In the genomic region with DNA sequence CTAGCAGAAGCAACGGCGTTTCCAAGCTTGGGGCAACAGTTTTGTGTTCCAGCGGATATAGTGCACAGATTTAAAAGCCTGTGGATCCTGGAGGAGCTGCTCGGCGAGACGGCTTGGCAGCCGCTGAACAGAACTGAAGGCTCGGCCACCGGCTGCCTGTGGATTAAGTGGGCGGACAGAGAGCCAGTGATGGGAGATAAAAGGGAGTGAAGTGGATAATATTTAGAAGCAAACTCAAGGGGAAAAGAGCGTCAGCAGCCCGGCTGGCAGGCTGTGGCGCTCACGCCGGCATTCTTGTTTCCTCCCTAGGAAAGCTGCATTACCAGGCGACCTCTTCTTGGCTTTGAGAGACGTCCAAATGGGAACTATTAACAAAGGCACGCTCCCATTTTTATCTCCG, we compare ENCODE assay signal across 17 cellular contexts. TPM values are rescaled to one million over a fixed set of nuclear protein-coding genes. Genes with fewer than 3 reads are reported as not detected.
DNase-seq lines count a peak whose midpoint lies in the region; ATAC-seq and TF ChIP-seq lines count a peak whose summit lies in the region.
"Had no signal": no experiment of that assay in that cellular context is flagged by ENCODE, and none has a peak within 500 bp of the region (broad histone marks: within the 10 kb centered on the region; RNA-seq: fewer than 3 reads in every experiment).

No MANE protein-coding gene starts in this region.

- H3K9me3 Mint-ChIP-seq in nephron, result no peaks in the 10 kb centered on the region
- H3K9me3 Mint-ChIP-seq in stimulated activated memory B cell treated with anti-CD40 and anti-IgM and Interleukin-4, amounts not matched to agents 10 μg/mL and 1 μg/mL and 100 μg/mL, for 72 hours, result no peaks in the 10 kb centered on the region
- no peaks in the 10 kb centered on the region for H3K9me3 Mint-ChIP-seq in activated CD8-positive, alpha-beta memory T cell treated with anti-CD3 and anti-CD28 coated beads, Interleukin-2, amount 10 ng/mL, durations not matched to agents 7 days and 5 days (ENCODE audit: low read depth)
- H3K9me3 Mint-ChIP-seq: activated naive CD8-positive, alpha-beta T cell treated with anti-CD3 and anti-CD28 coated beads for 36 hours; T-helper 2 cell treated with Interferon-gamma antibody and Interleukin-4, amounts not matched to agents 5 μg/mL and 100 μg/mL, for 36 hours had no signal

- no peak for TF ChIP-seq CTCF in fibroblast of the aortic adventitia (IDR thresholded peaks at IDR 0.05; ENCODE audit: insufficient read depth, low read length)
- TF ChIP-seq CTCF in nephron (IDR thresholded peaks at IDR 0.05; ENCODE audit: unreplicated experiment in 3 of 3), result no peak
- TF ChIP-seq CTCF in vagina (IDR thresholded peaks at IDR 0.05), result no peak

- H3K36me3 Mint-ChIP-seq in nephron (ENCODE audit: low read depth), result peaks cover 63% of the 10 kb centered on the region
- no peaks in the 10 kb centered on the region for H3K36me3 Mint-ChIP-seq in stimulated activated memory B cell treated with anti-CD40 and anti-IgM and Interleukin-4, amounts not matched to agents 10 μg/mL and 1 μg/mL and 100 μg/mL, for 72 hours
- no peaks in the 10 kb centered on the region for H3K36me3 Mint-ChIP-seq in activated CD8-positive, alpha-beta memory T cell treated with anti-CD3 and anti-CD28 coated beads, Interleukin-2, amount 10 ng/mL, durations not matched to agents 7 days and 5 days
- no peaks in the 10 kb centered on the region for H3K36me3 Mint-ChIP-seq in T-helper 17 cell (ENCODE audit: low read depth)
- H3K36me3 Mint-ChIP-seq: activated naive CD8-positive, alpha-beta T cell treated with anti-CD3 and anti-CD28 coated beads for 36 hours had no signal

- no peak for TF ChIP-seq POLR2A in vagina (IDR thresholded peaks at IDR 0.05)

- peaks cover 59% of the 10 kb centered on the region for H3K4me1 Mint-ChIP-seq in nephron
- peaks cover 6% of the 10 kb centered on the region for H3K4me1 Mint-ChIP-seq in stimulated activated memory B cell treated with anti-CD40 and anti-IgM and Interleukin-4, amounts not matched to agents 10 μg/mL and 1 μg/mL and 100 μg/mL, for 72 hours
- H3K4me1 Mint-ChIP-seq in activated CD8-positive, alpha-beta memory T cell treated with anti-CD3 and anti-CD28 coated beads, Interleukin-2, amount 10 ng/mL, durations not matched to agents 7 days and 5 days, result no peaks in the 10 kb centered on the region
- peaks cover 3% of the 10 kb centered on the region for H3K4me1 Mint-ChIP-seq in T-helper 17 cell

- H3K27me3 ChIP-seq in vagina, result no peaks in the 10 kb centered on the region

- H3K36me3 ChIP-seq in vagina, result no peaks in the 10 kb centered on the region

- H3K4me3 Mint-ChIP-seq in nephron, result peak overlapping the region; percentile 10 to 43 (median 29)
- H3K4me3 Mint-ChIP-seq in stimulated activated memory B cell treated with anti-CD40 and anti-IgM and Interleukin-4, amounts not matched to agents 10 μg/mL and 1 μg/mL and 100 μg/mL, for 72 hours, result no peak overlapping the region
- no peak overlapping the region for H3K4me3 Mint-ChIP-seq in activated CD8-positive, alpha-beta memory T cell treated with anti-CD3 and anti-CD28 coated beads, Interleukin-2, amount 10 ng/mL, durations not matched to agents 7 days and 5 days
- no peak overlapping the region for H3K4me3 Mint-ChIP-seq in T-helper 17 cell
- H3K4me3 Mint-ChIP-seq: activated naive CD8-positive, alpha-beta T cell treated with anti-CD3 and anti-CD28 coated beads for 36 hours; T-helper 2 cell treated with Interferon-gamma antibody and Interleukin-4, amounts not matched to agents 5 μg/mL and 100 μg/mL, for 36 hours had no signal

- DNase-seq in NCI-H1092 treated with DMSO at 0.1 percent for 48 hours (lab: John Stamatoyannopoulos, UW) (peak; percentile 52), NCI-H1092 (lab: John Stamatoyannopoulos, UW) (no peak), fibroblast of the aortic adventitia (ENCODE audit: low read depth) (peak; percentile 50), vagina (ENCODE audit: extremely low spot score in 2 of 2) (peak in 1 of 2 donors; percentile 95), T-helper 17 cell (no peak)
- no peak for DNase-seq in activated CD8-positive, alpha-beta memory T cell treated with anti-CD3 and anti-CD28 coated beads, Interleukin-2, amount 10 ng/mL, durations not matched to agents 7 days and 5 days
- DNase-seq: activated naive CD8-positive, alpha-beta T cell treated with anti-CD3 and anti-CD28 coated beads for 36 hours; Calu3; NCI-H187; stimulated activated CD4-positive, alpha-beta T cell treated with anti-CD3 and anti-CD28 coated beads, Interleukin-12 subunit alpha, Interleukin-12 subunit beta, amount 100 ng/mL, for 4 hours; stimulated activated CD8-positive, alpha-beta memory T cell treated with anti-CD3 and anti-CD28 coated beads, Interleukin-4, amount 100 ng/mL, for 48 hours had no signal

- ATAC-seq in stimulated activated memory B cell treated with anti-CD40 and anti-IgM and Interleukin-4, amounts not matched to agents 10 μg/mL and 1 μg/mL and 100 μg/mL, for 72 hours, result no peak
- no peak for ATAC-seq in activated CD8-positive, alpha-beta memory T cell treated with anti-CD3 and anti-CD28 coated beads, Interleukin-2, amount 10 ng/mL, durations not matched to agents 7 days and 5 days
- no peak for ATAC-seq in T-helper 17 cell
- ATAC-seq: HepG2 had no signal

- H3K27ac Mint-ChIP-seq in nephron (peak overlapping the region; percentile 63 to 82 (median 71)), T-helper 17 cell (no peak overlapping the region)
- no peak overlapping the region for H3K27ac Mint-ChIP-seq in stimulated activated memory B cell treated with anti-CD40 and anti-IgM and Interleukin-4, amounts not matched to agents 10 μg/mL and 1 μg/mL and 100 μg/mL, for 72 hours
- H3K27ac Mint-ChIP-seq in activated CD8-positive, alpha-beta memory T cell treated with anti-CD3 and anti-CD28 coated beads, Interleukin-2, amount 10 ng/mL, durations not matched to agents 7 days and 5 days, result no peak overlapping the region
- H3K27ac Mint-ChIP-seq: activated naive CD8-positive, alpha-beta T cell treated with anti-CD3 and anti-CD28 coated beads for 36 hours; T-helper 2 cell treated with Interferon-gamma antibody and Interleukin-4, amounts not matched to agents 5 μg/mL and 100 μg/mL, for 36 hours had no signal

- H3K9me3 ChIP-seq in vagina, result no peaks in the 10 kb centered on the region
- H3K9me3 ChIP-seq in T-helper 17 cell (ENCODE audit: control insufficient read depth, low read length, poor library complexity, severe bottlenecking), result no peaks in the 10 kb centered on the region

- intact Hi-C loops in vagina (cut with DNase I), result no loop called here

- H3K27ac ChIP-seq in vagina, result peak overlapping the region; percentile 31
- H3K27ac ChIP-seq: 22Rv1 had no signal

- CTCF ChIA-PET in activated CD8-positive, alpha-beta memory T cell treated with anti-CD3 and anti-CD28 coated beads, Interleukin-2, amount 10 ng/mL, durations not matched to agents 7 days and 5 days (lab: Charles Lee), result no interaction called here

- H3K4me3 ChIP-seq in fibroblast of the aortic adventitia (ENCODE audit: low read depth, low read length) (no peak overlapping the region), vagina (peak overlapping the region; percentile 15 to 26)

- peaks cover 25% of the 10 kb centered on the region for H3K4me1 ChIP-seq in vagina

- peaks cover 72% of the 10 kb centered on the region for H3K27me3 Mint-ChIP-seq in nephron (ENCODE audit: low read depth)
- H3K27me3 Mint-ChIP-seq in stimulated activated memory B cell treated with anti-CD40 and anti-IgM and Interleukin-4, amounts not matched to agents 10 μg/mL and 1 μg/mL and 100 μg/mL, for 72 hours, result peaks cover 44% of the 10 kb centered on the region
- peaks cover 63% of the 10 kb centered on the region for H3K27me3 Mint-ChIP-seq in activated CD8-positive, alpha-beta memory T cell treated with anti-CD3 and anti-CD28 coated beads, Interleukin-2, amount 10 ng/mL, durations not matched to agents 7 days and 5 days
- peaks cover 76% of the 10 kb centered on the region for H3K27me3 Mint-ChIP-seq in T-helper 17 cell

RNA-seq across cellular contexts. Expression of a gene that starts 10.4 kb away (rescaled TPM):
- under 0.01 and 0.16 TPM in 2 replicates for total RNA-seq in fibroblast of the aortic adventitia (ENCODE audit: low replicate concordance)
- 5.6 TPM for total RNA-seq in vagina
- total RNA-seq in activated CD8-positive, alpha-beta memory T cell treated with anti-CD3 and anti-CD28 coated beads, Interleukin-2, amount 10 ng/mL, durations not matched to agents 7 days and 5 days, result not detected
- not detected for total RNA-seq in T-helper 17 cell
- total RNA-seq: activated naive CD8-positive, alpha-beta T cell treated with anti-CD3 and anti-CD28 coated beads for 36 hours; HepG2; myocyte had no signal

Comparison
In these comparisons a context has a peak if more than half of its experiments do, and no peak if none do; other contexts are left out.
1. DNase-seq: peak in NCI-H1092 treated with DMSO at 0.1 percent for 48 hours (single experiment) and fibroblast of the aortic adventitia (single experiment); none in NCI-H1092 (single experiment), activated CD8-positive, alpha-beta memory T cell treated with anti-CD3 and anti-CD28 coated beads, Interleukin-2, amount 10 ng/mL, durations not matched to agents 7 days and 5 days (single experiment) and T-helper 17 cell (0 of 3).
2. H3K27ac Mint-ChIP-seq: peak in nephron (3 of 3); none in stimulated activated memory B cell treated with anti-CD40 and anti-IgM and Interleukin-4, amounts not matched to agents 10 μg/mL and 1 μg/mL and 100 μg/mL, for 72 hours (single experiment), activated CD8-positive, alpha-beta memory T cell treated with anti-CD3 and anti-CD28 coated beads, Interleukin-2, amount 10 ng/mL, durations not matched to agents 7 days and 5 days (single experiment) and T-helper 17 cell (single experiment).
3. H3K4me3 Mint-ChIP-seq: peak in nephron (3 of 3); none in stimulated activated memory B cell treated with anti-CD40 and anti-IgM and Interleukin-4, amounts not matched to agents 10 μg/mL and 1 μg/mL and 100 μg/mL, for 72 hours (single experiment), activated CD8-positive, alpha-beta memory T cell treated with anti-CD3 and anti-CD28 coated beads, Interleukin-2, amount 10 ng/mL, durations not matched to agents 7 days and 5 days (single experiment) and T-helper 17 cell (single experiment).